Comparison of ENCODE assay signal across 8 cellular contexts in the genomic region with DNA sequence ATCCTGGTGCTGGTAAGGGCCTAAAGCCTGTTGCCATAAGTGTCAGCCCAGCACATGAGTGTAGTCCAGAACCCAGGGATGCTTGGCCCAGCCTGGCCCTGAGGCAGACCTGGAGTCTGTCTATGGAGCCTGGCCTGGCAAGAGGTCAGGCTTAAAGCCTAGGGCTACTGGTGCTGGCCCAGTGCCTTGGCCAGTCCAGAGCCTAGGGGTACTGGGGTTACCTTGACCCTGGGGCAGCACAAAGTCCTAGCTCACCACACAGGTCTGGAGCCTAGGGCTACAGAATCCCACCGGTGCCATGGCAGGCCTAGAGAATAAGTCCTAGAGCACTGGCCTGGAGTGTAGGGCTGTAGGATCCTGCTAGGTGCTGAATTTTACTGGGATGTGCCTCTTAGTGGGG.
"Had no signal": no experiment of that assay in that cellular context is flagged by ENCODE, and none has a peak within 500 bp of the region (broad histone marks: within the 10 kb centered on the region; RNA-seq: fewer than 3 reads in every experiment).

No MANE protein-coding gene starts in this region.

- H3K36me3 Mint-ChIP-seq: IgD-negative memory B cell had no signal

- H3K27ac ChIP-seq: HL-60 had no signal

- H3K4me2 ChIP-seq: GM23338 had no signal

- H2AFZ ChIP-seq: GM23338 had no signal

- H3K4me1 Mint-ChIP-seq: GM23338, H9, IgD-negative memory B cell had no signal

- ATAC-seq: GM23338, HepG2 had no signal

- FAIRE-seq: H1, H54, HepG2 had no signal

- H3K27me3 Mint-ChIP-seq: IgD-negative memory B cell had no signal

- H3K27ac Mint-ChIP-seq: GM23338, IgD-negative memory B cell had no signal

- H3K4me3 Mint-ChIP-seq: GM23338, H9 had no signal

- DNase-seq: H9, HCEC 1CT had no signal

- H3K4me3 ChIP-seq: GM23338 had no signal
